ENCODE assay signal across 2 cellular contexts in the genomic region with DNA sequence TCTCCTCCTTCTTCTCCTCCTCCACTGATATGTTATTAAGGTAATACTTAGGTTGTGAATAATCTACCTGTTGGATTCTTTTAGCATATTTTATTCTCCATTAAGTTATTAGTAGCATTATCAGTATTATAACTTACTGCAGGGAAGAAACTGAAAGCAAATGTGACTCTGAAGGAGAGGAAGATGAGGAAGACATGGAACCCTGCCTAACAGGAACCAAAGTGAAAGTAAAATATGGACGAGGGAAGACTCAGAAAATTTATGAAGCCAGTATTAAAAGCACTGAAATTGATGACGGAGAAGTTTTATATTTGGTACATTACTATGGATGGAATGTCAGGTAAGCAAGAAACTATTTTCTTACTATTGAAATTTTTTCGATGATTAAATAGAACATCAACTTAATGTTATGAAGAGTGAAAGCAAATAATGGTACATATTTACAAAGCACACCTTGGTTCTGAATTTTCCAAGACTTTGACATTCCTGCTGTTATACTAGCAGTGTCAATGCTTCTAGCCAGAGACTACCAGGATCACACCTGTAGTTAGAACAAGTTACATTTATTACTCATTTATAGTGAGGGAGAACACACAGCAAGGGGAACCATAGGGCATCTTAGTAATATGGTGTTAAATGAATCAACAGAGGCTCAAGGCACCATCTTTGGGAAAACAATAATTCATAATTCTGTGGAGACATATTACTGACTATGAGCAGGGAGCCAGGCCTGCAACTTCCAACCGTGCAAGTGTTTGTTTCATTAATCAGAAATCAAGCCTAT.
TF ChIP-seq lines count a peak whose summit lies in the region.

No MANE protein-coding gene starts in this region.

TF ChIP-seq in A549, 52 proteins besides CTCF, POLR2A, EP300 and RAD21:
- TF ChIP-seq ZC3H11A (IDR thresholded peaks at IDR 0.05) (no peak), RNF2 (IDR thresholded peaks at IDR 0.05; ENCODE audit: borderline replicate concordance, low read depth) (no peak), ZNF302 (CRISPR knock-in tag; IDR thresholded peaks at IDR 0.05) (no peak), MAZ (IDR thresholded peaks at IDR 0.05; ENCODE audit: borderline replicate concordance, low read depth, low read length) (no peak), CEBPB (IDR thresholded peaks at IDR 0.05) (no peak), TFCP2L1 (CRISPR knock-in tag; IDR thresholded peaks at IDR 0.05) (no peak), KDM1A (IDR thresholded peaks at IDR 0.05; ENCODE audit: low read depth) (no peak), EHMT2 (IDR thresholded peaks at IDR 0.05; ENCODE audit: low read depth) (no peak), KDM5A (IDR thresholded peaks at IDR 0.05) (no peak), TP53 (CRISPR knock-in tag; IDR thresholded peaks at IDR 0.05) (no peak), HDAC2 (IDR thresholded peaks at IDR 0.05) (no peak), CHD4 (IDR thresholded peaks at IDR 0.05; ENCODE audit: borderline replicate concordance) (no peak), CBX2 (IDR thresholded peaks at IDR 0.05; ENCODE audit: borderline replicate concordance, low read depth) (no peak), POLR2AphosphoS2 (conservative IDR thresholded peaks at IDR 0.05; ENCODE audit: low read length) (no peak)
- TF ChIP-seq, protein P1, sequence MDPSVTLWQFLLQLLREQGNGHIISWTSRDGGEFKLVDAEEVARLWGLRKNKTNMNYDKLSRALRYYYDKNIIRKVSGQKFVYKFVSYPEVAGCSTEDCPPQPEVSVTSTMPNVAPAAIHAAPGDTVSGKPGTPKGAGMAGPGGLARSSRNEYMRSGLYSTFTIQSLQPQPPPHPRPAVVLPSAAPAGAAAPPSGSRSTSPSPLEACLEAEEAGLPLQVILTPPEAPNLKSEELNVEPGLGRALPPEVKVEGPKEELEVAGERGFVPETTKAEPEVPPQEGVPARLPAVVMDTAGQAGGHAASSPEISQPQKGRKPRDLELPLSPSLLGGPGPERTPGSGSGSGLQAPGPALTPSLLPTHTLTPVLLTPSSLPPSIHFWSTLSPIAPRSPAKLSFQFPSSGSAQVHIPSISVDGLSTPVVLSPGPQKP (IDR thresholded peaks at IDR 0.05; ENCODE audit: low read depth, low read length), result no peak
- TF ChIP-seq, protein P2, sequence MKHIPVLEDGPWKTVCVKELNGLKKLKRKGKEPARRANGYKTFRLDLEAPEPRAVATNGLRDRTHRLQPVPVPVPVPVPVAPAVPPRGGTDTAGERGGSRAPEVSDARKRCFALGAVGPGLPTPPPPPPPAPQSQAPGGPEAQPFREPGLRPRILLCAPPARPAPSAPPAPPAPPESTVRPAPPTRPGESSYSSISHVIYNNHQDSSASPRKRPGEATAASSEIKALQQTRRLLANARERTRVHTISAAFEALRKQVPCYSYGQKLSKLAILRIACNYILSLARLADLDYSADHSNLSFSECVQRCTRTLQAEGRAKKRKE (CRISPR knock-in tag; IDR thresholded peaks at IDR 0.05; ENCODE audit: low read depth), result no peak
- TF ChIP-seq, protein P3, sequence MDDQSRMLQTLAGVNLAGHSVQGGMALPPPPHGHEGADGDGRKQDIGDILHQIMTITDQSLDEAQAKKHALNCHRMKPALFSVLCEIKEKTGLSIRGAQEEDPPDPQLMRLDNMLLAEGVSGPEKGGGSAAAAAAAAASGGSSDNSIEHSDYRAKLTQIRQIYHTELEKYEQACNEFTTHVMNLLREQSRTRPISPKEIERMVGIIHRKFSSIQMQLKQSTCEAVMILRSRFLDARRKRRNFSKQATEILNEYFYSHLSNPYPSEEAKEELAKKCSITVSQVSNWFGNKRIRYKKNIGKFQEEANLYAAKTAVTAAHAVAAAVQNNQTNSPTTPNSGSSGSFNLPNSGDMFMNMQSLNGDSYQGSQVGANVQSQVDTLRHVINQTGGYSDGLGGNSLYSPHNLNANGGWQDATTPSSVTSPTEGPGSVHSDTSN (IDR thresholded peaks at IDR 0.05), result no peak
TF ChIP-seq in A549: peak in this region for 0.

TF ChIP-seq in SK-N-SH, 30 proteins besides CTCF, POLR2A, EP300 and RAD21:
- no peak for TF ChIP-seq GABPA (IDR thresholded peaks at IDR 0.05; ENCODE audit: low read depth)
- TF ChIP-seq, protein P4, sequence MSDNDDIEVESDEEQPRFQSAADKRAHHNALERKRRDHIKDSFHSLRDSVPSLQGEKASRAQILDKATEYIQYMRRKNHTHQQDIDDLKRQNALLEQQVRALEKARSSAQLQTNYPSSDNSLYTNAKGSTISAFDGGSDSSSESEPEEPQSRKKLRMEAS (IDR thresholded peaks at IDR 0.05; ENCODE audit: low read depth), result no peak
- no peak for TF ChIP-seq FOXJ3 (CRISPR knock-in tag; IDR thresholded peaks at IDR 0.05)
- no peak for TF ChIP-seq JUND (IDR thresholded peaks at IDR 0.05)
- TF ChIP-seq, protein P5, sequence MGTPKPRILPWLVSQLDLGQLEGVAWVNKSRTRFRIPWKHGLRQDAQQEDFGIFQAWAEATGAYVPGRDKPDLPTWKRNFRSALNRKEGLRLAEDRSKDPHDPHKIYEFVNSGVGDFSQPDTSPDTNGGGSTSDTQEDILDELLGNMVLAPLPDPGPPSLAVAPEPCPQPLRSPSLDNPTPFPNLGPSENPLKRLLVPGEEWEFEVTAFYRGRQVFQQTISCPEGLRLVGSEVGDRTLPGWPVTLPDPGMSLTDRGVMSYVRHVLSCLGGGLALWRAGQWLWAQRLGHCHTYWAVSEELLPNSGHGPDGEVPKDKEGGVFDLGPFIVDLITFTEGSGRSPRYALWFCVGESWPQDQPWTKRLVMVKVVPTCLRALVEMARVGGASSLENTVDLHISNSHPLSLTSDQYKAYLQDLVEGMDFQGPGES (IDR thresholded peaks at IDR 0.05; ENCODE audit: low read depth, low read length), result no peak
- TF ChIP-seq, protein P6, sequence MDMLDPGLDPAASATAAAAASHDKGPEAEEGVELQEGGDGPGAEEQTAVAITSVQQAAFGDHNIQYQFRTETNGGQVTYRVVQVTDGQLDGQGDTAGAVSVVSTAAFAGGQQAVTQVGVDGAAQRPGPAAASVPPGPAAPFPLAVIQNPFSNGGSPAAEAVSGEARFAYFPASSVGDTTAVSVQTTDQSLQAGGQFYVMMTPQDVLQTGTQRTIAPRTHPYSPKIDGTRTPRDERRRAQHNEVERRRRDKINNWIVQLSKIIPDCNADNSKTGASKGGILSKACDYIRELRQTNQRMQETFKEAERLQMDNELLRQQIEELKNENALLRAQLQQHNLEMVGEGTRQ (IDR thresholded peaks at IDR 0.05; ENCODE audit: borderline replicate concordance, low read depth, low read length), result no peak
- TF ChIP-seq, protein P7, sequence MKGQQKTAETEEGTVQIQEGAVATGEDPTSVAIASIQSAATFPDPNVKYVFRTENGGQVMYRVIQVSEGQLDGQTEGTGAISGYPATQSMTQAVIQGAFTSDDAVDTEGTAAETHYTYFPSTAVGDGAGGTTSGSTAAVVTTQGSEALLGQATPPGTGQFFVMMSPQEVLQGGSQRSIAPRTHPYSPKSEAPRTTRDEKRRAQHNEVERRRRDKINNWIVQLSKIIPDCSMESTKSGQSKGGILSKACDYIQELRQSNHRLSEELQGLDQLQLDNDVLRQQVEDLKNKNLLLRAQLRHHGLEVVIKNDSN (IDR thresholded peaks at IDR 0.05; ENCODE audit: borderline replicate concordance, low read depth), result no peak
- no peak for TF ChIP-seq NRF1 (IDR thresholded peaks at IDR 0.05; ENCODE audit: low read depth, low read length)
- no peak for TF ChIP-seq SMC3 (IDR thresholded peaks at IDR 0.05; ENCODE audit: low read depth, low read length)
- TF ChIP-seq RXRA (IDR thresholded peaks at IDR 0.05; ENCODE audit: borderline replicate concordance, low read depth), result no peak
